30 cellular contexts compared by ENCODE assay signal in the genomic region with DNA sequence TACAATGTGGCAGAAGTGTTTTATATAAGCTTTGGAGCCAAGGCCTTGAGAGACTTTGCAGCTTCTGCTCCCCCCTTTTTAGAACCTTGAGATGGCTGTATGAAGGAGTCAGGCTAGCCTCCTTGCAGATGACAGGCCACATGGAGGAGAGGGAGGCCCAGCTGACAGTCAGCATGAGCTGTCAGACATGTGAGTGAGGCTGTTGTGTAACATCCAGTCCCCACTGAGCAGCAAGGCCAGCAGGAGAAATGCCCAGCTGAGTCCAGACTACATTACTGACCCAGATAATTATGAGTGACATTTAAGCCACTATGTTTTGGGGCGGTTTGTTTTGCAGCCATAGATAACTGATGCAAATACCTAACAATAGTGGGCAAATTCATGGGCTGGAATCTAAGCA.
DNase-seq lines count a peak whose midpoint lies in the region; ATAC-seq and TF ChIP-seq lines count a peak whose summit lies in the region.
"Had no signal": no experiment of that assay in that cellular context is flagged by ENCODE, and none has a peak within 500 bp of the region (broad histone marks: within the 10 kb centered on the region; RNA-seq: fewer than 3 reads in every experiment).

No MANE protein-coding gene starts in this region.

- DNase-seq in MG63 = peak; percentile 18
- peak; percentile 9 for DNase-seq in astrocyte of the spinal cord (ENCODE audit: low read depth, low spot score)
- peak; percentile 37 for DNase-seq in fibroblast of the aortic adventitia (ENCODE audit: low read depth)
- DNase-seq in sciatic nerve (ENCODE audit: low spot score) = no peak
- no peak for DNase-seq in KG1 (lab: John Stamatoyannopoulos, UW)
- DNase-seq in COLO829 (ENCODE audit: low spot score) = no peak
- DNase-seq: activated CD4-positive, alpha-beta T cell treated with anti-CD3 and anti-CD28 coated beads for 36 hours; activated CD8-positive, alpha-beta memory T cell treated with anti-CD3 and anti-CD28 coated beads, Interleukin-2, amount 50 U/mL, for 48 hours; activated CD8-positive, alpha-beta T cell treated with anti-CD3 and anti-CD28 coated beads for 36 hours; activated naive CD4-positive, alpha-beta T cell treated with anti-CD3 and anti-CD28 coated beads for 36 hours; amniotic stem cell; COR-L47; DMS53; effector memory CD4-positive, alpha-beta T cell; left ventricle myocardium inferior; mesendoderm; NCI-H1092; NCI-H1694; NCI-H446 treated with DMSO at 0.1 percent for 48 hours; NCI-H82; pancreas; SIG-M5; stimulated activated CD4-positive, alpha-beta T cell treated with anti-CD3 and anti-CD28 coated beads, Interleukin-1b, Interleukin-23, amount 100 ng/mL, for 48 hours; stimulated activated naive CD4-positive, alpha-beta T cell treated with Interleukin-2 at 50 U/mL for 16 hours had no signal

- H3K4me3 ChIP-seq in MG63 = no peak overlapping the region
- no peak overlapping the region for H3K4me3 ChIP-seq in astrocyte of the spinal cord (ENCODE audit: low read depth, low read length)
- H3K4me3 ChIP-seq in fibroblast of the aortic adventitia (ENCODE audit: low read depth, low read length) = no peak overlapping the region
- H3K4me3 ChIP-seq: BLaER1, coronary artery, gastroesophageal sphincter, left ventricle myocardium inferior, neural progenitor cell, pancreas, thoracic aorta had no signal

- no peaks in the 10 kb centered on the region for H3K27me3 ChIP-seq in MG63
- H3K27me3 ChIP-seq: gastroesophageal sphincter, neural progenitor cell had no signal

- no peaks in the 10 kb centered on the region for H3K36me3 ChIP-seq in MG63
- H3K36me3 ChIP-seq: BLaER1, gastroesophageal sphincter, left ventricle myocardium inferior, neural progenitor cell, pancreas, thoracic aorta had no signal

- in situ Hi-C loops in astrocyte of the spinal cord (cut with HindIII; ENCODE audit: low sequenced_read_pairs) = no loop called here

- TF ChIP-seq CTCF in astrocyte of the spinal cord (IDR thresholded peaks at IDR 0.05; ENCODE audit: low read depth, low read length) (no peak), fibroblast of the aortic adventitia (IDR thresholded peaks at IDR 0.05; ENCODE audit: insufficient read depth, low read length) (no peak)

- ATAC-seq in sciatic nerve (peak; percentile 66), GM18519 (IDR thresholded peaks at IDR 0.05; ENCODE audit: low FRiP score, unreplicated experiment) (no peak)
- ATAC-seq: activated CD4-positive, alpha-beta T cell treated with anti-CD3 and anti-CD28 coated beads for 36 hours; activated CD8-positive, alpha-beta T cell treated with anti-CD3 and anti-CD28 coated beads for 36 hours; gastroesophageal sphincter; pancreas had no signal

- intact Hi-C loops in sciatic nerve (cut with DNase I) = no loop called here

- no peaks in the 10 kb centered on the region for H3K9me3 ChIP-seq in MG63
- H3K9me3 ChIP-seq: BLaER1, gastroesophageal sphincter, left ventricle myocardium inferior, pancreas, thoracic aorta had no signal

Comparison
In these comparisons a context has a peak if more than half of its experiments do, and no peak if none do; other contexts are left out.
1. DNase-seq: peak in MG63 (single experiment), astrocyte of the spinal cord (single experiment) and fibroblast of the aortic adventitia (single experiment); none in sciatic nerve (single experiment), KG1 (single experiment) and COLO829 (single experiment).